ENCODE assay signal across 1 cellular context in genomic region chr11:77147668-77148321, GRCh38.
TF ChIP-seq lines count a peak whose summit lies in the region.

No MANE protein-coding gene starts in this region.

TF ChIP-seq in HepG2, 621 proteins besides CTCF, POLR2A, EP300 and RAD21 (continued from another document):
- TF ChIP-seq PLRG1 (conservative IDR thresholded peaks at IDR 0.05) (no peak), ZNF780A (CRISPR knock-in tag; IDR thresholded peaks at IDR 0.05) (no peak)
